Comparison of ENCODE assay signal across 8 cellular contexts in genomic region chr1:1306070-1306660, GRCh38. TPM values are rescaled to one million over a fixed set of nuclear protein-coding genes. Genes with fewer than 3 reads are reported as not detected.
DNase-seq lines count a peak whose midpoint lies in the region; ATAC-seq, FAIRE-seq and TF ChIP-seq lines count a peak whose summit lies in the region.

No MANE protein-coding gene starts in this region.

- no peak for TF ChIP-seq POLR2A in GM12892 (IDR thresholded peaks at IDR 0.05; ENCODE audit: low read depth, low read length)

- H3K4me3 ChIP-seq in GM08714 (ENCODE audit: low read length) (peak overlapping the region; percentile 81; the same call in 1 of the 2 replicates), neuron (ENCODE audit: low read length) (peak overlapping the region; percentile 70)

- peak overlapping the region; percentile 94 for H3K27ac ChIP-seq in cingulate gyrus (ENCODE audit: low read depth, low read length)

- no peaks in the 10 kb centered on the region for H3K9me3 ChIP-seq in neuron (ENCODE audit: low read length)

- no peak overlapping the region for H2AFZ ChIP-seq in neuron (ENCODE audit: low read depth, low read length)

- H3K27me3 ChIP-seq in neuron (ENCODE audit: insufficient read depth, low read length) = no peaks in the 10 kb centered on the region

- H3K4me1 ChIP-seq in neuron (ENCODE audit: insufficient read depth, low read length) = peaks cover 43% of the 10 kb centered on the region

- no peak for FAIRE-seq in GM12892 (lab: Jason Lieb, UNC)

- DNase-seq in NCI-H446 treated with DMSO at 0.1 percent for 48 hours (lab: John Stamatoyannopoulos, UW) = peak; percentile 18
- no peak for DNase-seq in dedifferentiated amniotic fluid mesenchymal stem cell (ENCODE audit: extremely low spot score)
- no peak for DNase-seq in GM12892 (ENCODE audit: insufficient read length)
- no peak for DNase-seq in ecto neural progenitor cell (ENCODE audit: low spot score)

- H3K36me3 ChIP-seq in neuron (ENCODE audit: insufficient read depth, low read length) = peaks cover 15% of the 10 kb centered on the region

- ATAC-seq in GM18498 (IDR thresholded peaks at IDR 0.05; ENCODE audit: unreplicated experiment) = no peak

RNA-seq across cellular contexts. Expression of gene ACAP3, which starts 1.6 kb away (rescaled TPM):
- 18.0 TPM for polyA plus RNA-seq in GM12892 (2012; ENCODE audit: missing spikeins)

RNA-seq across cellular contexts. Expression of gene PUSL1, which starts 2.2 kb away (rescaled TPM):
- polyA plus RNA-seq in GM12892 (2012; ENCODE audit: missing spikeins) = 3.1 TPM

RNA-seq across cellular contexts. Expression of gene INTS11, which starts 18.3 kb away (rescaled TPM):
- 53.6 TPM for polyA plus RNA-seq in GM12892 (2012; ENCODE audit: missing spikeins)

RNA-seq across cellular contexts. Expression of gene CPTP, which starts 18.4 kb away (rescaled TPM):
- polyA plus RNA-seq in GM12892 (2012; ENCODE audit: missing spikeins) = 2.1 TPM

RNA-seq across cellular contexts. Expression of gene TAS1R3, which starts 24.9 kb away (rescaled TPM):
- 0.17 TPM for polyA plus RNA-seq in GM12892 (2012; ENCODE audit: missing spikeins)
